Comparison of ENCODE assay signal across 21 cellular contexts in genomic region chr13:44420376-44421220, GRCh38. TPM values are rescaled to one million over a fixed set of nuclear protein-coding genes. Genes with fewer than 3 reads are reported as not detected.
"Had no signal": no experiment of that assay in that cellular context is flagged by ENCODE, and none has a peak within 500 bp of the region (broad histone marks: within the 10 kb centered on the region; RNA-seq: fewer than 3 reads in every experiment).

No MANE protein-coding gene starts in this region.

- H3K27me3 ChIP-seq: ascending aorta, esophagus squamous epithelium, right lobe of liver, stomach had no signal

- DNase-seq: activated CD4-positive, alpha-beta T cell treated with anti-CD3 and anti-CD28 coated beads, Interleukin-2, amount 10 ng/mL, durations not matched to agents 24 days and 14 days; activated CD4-positive, CD25-positive, alpha-beta regulatory T cell; activated CD8-positive, alpha-beta T cell treated with anti-CD3 and anti-CD28 coated beads for 36 hours; activated effector memory CD4-positive, alpha-beta T cell treated with Interleukin-2 at 50 U/mL for 16 hours; activated naive CD4-positive, alpha-beta T cell treated with anti-CD3 and anti-CD28 coated beads, Interleukin-2, amount 50 U/mL, for 16 hours; activated T-cell treated with anti-CD3 and anti-CD28 coated beads, Interleukin-2, amount 50 U/mL, for 48 hours; cerebellar nuclear complex; effector memory CD4-positive, alpha-beta T cell; esophagus squamous epithelium; left colon; midbrain; right lobe of liver; small intestine; stimulated activated CD4-positive, alpha-beta T cell treated with anti-CD3 and anti-CD28 coated beads, Interleukin-4, amount 100 ng/mL, for 1 hour; stomach; T-cell; trophoblast cell had no signal

- ATAC-seq: activated CD8-positive, alpha-beta T cell treated with anti-CD3 and anti-CD28 coated beads for 36 hours; left colon; right lobe of liver; SK-N-SH treated with all-trans-retinoic acid at 6 μM for 48 hours; stimulated activated effector memory CD8-positive, alpha-beta T cell treated with anti-CD3 and anti-CD28 coated beads, Interleukin-12 subunit alpha, Interleukin-12 subunit beta, amount 100 ng/mL, for 72 hours; T-cell had no signal

- H3K9me3 ChIP-seq: ascending aorta, esophagus squamous epithelium, right lobe of liver, stomach had no signal

- H3K4me1 ChIP-seq: ascending aorta, esophagus squamous epithelium, right lobe of liver, stomach had no signal

- H3K4me1 Mint-ChIP-seq: activated CD4-positive, alpha-beta T cell treated with anti-CD3 and anti-CD28 coated beads, Interleukin-2, amount 10 ng/mL, durations not matched to agents 24 days and 14 days; stimulated activated effector memory CD8-positive, alpha-beta T cell treated with anti-CD3 and anti-CD28 coated beads, Interleukin-12 subunit alpha, Interleukin-12 subunit beta, amount 100 ng/mL, for 72 hours; T-cell had no signal

- H3K9me3 Mint-ChIP-seq: activated CD4-positive, alpha-beta T cell treated with anti-CD3 and anti-CD28 coated beads, Interleukin-2, amount 10 ng/mL, durations not matched to agents 24 days and 14 days; activated CD8-positive, alpha-beta T cell treated with anti-CD3 and anti-CD28 coated beads for 36 hours; stimulated activated effector memory CD8-positive, alpha-beta T cell treated with anti-CD3 and anti-CD28 coated beads, Interleukin-12 subunit alpha, Interleukin-12 subunit beta, amount 100 ng/mL, for 72 hours; T-cell had no signal

- H3K4me3 Mint-ChIP-seq: activated CD4-positive, alpha-beta T cell treated with anti-CD3 and anti-CD28 coated beads, Interleukin-2, amount 10 ng/mL, durations not matched to agents 24 days and 14 days; activated CD8-positive, alpha-beta T cell treated with anti-CD3 and anti-CD28 coated beads for 36 hours; dendritic cell treated with granulocyte-macrophage colony-stimulating factor and Interleukin-4, amounts not matched to agents 40 ng/mL and 50 ng/mL, for 4 days; stimulated activated effector memory CD8-positive, alpha-beta T cell treated with anti-CD3 and anti-CD28 coated beads, Interleukin-12 subunit alpha, Interleukin-12 subunit beta, amount 100 ng/mL, for 72 hours; T-cell had no signal

- H3K27ac ChIP-seq: ascending aorta, esophagus squamous epithelium, right lobe of liver, stomach had no signal

- H3K36me3 ChIP-seq: ascending aorta, esophagus squamous epithelium, right lobe of liver, stomach had no signal

- H3K4me3 ChIP-seq: ascending aorta, esophagus squamous epithelium, right lobe of liver, stomach had no signal

- H3K36me3 Mint-ChIP-seq: stimulated activated effector memory CD8-positive, alpha-beta T cell treated with anti-CD3 and anti-CD28 coated beads, Interleukin-12 subunit alpha, Interleukin-12 subunit beta, amount 100 ng/mL, for 72 hours; T-cell had no signal

- H3K27ac Mint-ChIP-seq: activated CD4-positive, alpha-beta T cell treated with anti-CD3 and anti-CD28 coated beads, Interleukin-2, amount 10 ng/mL, durations not matched to agents 24 days and 14 days; activated CD8-positive, alpha-beta T cell treated with anti-CD3 and anti-CD28 coated beads for 36 hours; dendritic cell treated with granulocyte-macrophage colony-stimulating factor and Interleukin-4, amounts not matched to agents 40 ng/mL and 50 ng/mL, for 4 days; stimulated activated effector memory CD8-positive, alpha-beta T cell treated with anti-CD3 and anti-CD28 coated beads, Interleukin-12 subunit alpha, Interleukin-12 subunit beta, amount 100 ng/mL, for 72 hours; T-cell had no signal

RNA-seq across cellular contexts. Expression of gene SERP2, which starts 47.0 kb away (rescaled TPM):
- total RNA-seq: activated CD4-positive, alpha-beta T cell treated with anti-CD3 and anti-CD28 coated beads, Interleukin-2, amount 10 ng/mL, durations not matched to agents 24 days and 14 days had no signal
